In genomic region chr6:15441982-15442381, GRCh38 we compare ENCODE assay signal across 2 cellular contexts.
TF ChIP-seq lines count a peak whose summit lies in the region.

No MANE protein-coding gene starts in this region.

TF ChIP-seq in HepG2, 621 proteins besides CTCF, POLR2A, EP300 and RAD21 (continued from another document):
- TF ChIP-seq FOXM1 (CRISPR knock-in tag; IDR thresholded peaks at IDR 0.05) (no peak), ZNF318 (CRISPR knock-in tag; IDR thresholded peaks at IDR 0.05) (no peak), SMAD9 (CRISPR knock-in tag; IDR thresholded peaks at IDR 0.05) (no peak), ELF3 (CRISPR knock-in tag; IDR thresholded peaks at IDR 0.05) (no peak), ZNF10 (CRISPR knock-in tag; IDR thresholded peaks at IDR 0.05; ENCODE audit: borderline replicate concordance, low read depth) (no peak), ATRX (CRISPR knock-in tag; IDR thresholded peaks at IDR 0.05; ENCODE audit: borderline replicate concordance) (no peak), ZNF563 (CRISPR knock-in tag; IDR thresholded peaks at IDR 0.05) (no peak), SATB2 (CRISPR knock-in tag; IDR thresholded peaks at IDR 0.05) (no peak), ZNF253 (CRISPR knock-in tag; IDR thresholded peaks at IDR 0.05; ENCODE audit: borderline replicate concordance) (no peak)
- TF ChIP-seq, protein P1, sequence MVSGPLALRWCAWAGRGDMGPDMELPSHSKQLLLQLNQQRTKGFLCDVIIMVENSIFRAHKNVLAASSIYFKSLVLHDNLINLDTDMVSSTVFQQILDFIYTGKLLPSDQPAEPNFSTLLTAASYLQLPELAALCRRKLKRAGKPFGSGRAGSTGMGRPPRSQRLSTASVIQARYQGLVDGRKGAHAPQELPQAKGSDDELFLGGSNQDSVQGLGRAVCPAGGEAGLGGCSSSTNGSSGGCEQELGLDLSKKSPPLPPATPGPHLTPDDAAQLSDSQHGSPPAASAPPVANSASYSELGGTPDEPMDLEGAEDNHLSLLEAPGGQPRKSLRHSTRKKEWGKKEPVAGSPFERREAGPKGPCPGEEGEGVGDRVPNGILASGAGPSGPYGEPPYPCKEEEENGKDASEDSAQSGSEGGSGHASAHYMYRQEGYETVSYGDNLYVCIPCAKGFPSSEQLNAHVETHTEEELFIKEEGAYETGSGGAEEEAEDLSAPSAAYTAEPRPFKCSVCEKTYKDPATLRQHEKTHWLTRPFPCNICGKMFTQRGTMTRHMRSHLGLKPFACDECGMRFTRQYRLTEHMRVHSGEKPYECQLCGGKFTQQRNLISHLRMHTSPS (CRISPR knock-in tag; IDR thresholded peaks at IDR 0.05; ENCODE audit: low read depth) = no peak

TF ChIP-seq in WTC11, 78 proteins besides CTCF, POLR2A, EP300 and RAD21 (continued from another document):
- TF ChIP-seq, protein P2, sequence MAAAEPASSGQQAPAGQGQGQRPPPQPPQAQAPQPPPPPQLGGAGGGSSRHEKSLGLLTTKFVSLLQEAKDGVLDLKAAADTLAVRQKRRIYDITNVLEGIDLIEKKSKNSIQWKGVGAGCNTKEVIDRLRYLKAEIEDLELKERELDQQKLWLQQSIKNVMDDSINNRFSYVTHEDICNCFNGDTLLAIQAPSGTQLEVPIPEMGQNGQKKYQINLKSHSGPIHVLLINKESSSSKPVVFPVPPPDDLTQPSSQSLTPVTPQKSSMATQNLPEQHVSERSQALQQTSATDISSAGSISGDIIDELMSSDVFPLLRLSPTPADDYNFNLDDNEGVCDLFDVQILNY (CRISPR knock-in tag; IDR thresholded peaks at IDR 0.05) = no peak
- TF ChIP-seq CREM (CRISPR knock-in tag; IDR thresholded peaks at IDR 0.05) = no peak
- TF ChIP-seq MXD4 (CRISPR knock-in tag; IDR thresholded peaks at IDR 0.05; ENCODE audit: borderline replicate concordance) = no peak
- no peak for TF ChIP-seq FOXJ3 (CRISPR knock-in tag; IDR thresholded peaks at IDR 0.05; ENCODE audit: borderline replicate concordance)
- no peak for TF ChIP-seq NFYB (CRISPR knock-in tag; conservative IDR thresholded peaks at IDR 0.05; ENCODE audit: low read depth)
- TF ChIP-seq EMX1 (CRISPR knock-in tag; IDR thresholded peaks at IDR 0.05) = no peak
- TF ChIP-seq, protein P3, sequence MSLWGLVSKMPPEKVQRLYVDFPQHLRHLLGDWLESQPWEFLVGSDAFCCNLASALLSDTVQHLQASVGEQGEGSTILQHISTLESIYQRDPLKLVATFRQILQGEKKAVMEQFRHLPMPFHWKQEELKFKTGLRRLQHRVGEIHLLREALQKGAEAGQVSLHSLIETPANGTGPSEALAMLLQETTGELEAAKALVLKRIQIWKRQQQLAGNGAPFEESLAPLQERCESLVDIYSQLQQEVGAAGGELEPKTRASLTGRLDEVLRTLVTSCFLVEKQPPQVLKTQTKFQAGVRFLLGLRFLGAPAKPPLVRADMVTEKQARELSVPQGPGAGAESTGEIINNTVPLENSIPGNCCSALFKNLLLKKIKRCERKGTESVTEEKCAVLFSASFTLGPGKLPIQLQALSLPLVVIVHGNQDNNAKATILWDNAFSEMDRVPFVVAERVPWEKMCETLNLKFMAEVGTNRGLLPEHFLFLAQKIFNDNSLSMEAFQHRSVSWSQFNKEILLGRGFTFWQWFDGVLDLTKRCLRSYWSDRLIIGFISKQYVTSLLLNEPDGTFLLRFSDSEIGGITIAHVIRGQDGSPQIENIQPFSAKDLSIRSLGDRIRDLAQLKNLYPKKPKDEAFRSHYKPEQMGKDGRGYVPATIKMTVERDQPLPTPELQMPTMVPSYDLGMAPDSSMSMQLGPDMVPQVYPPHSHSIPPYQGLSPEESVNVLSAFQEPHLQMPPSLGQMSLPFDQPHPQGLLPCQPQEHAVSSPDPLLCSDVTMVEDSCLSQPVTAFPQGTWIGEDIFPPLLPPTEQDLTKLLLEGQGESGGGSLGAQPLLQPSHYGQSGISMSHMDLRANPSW (CRISPR knock-in tag; conservative IDR thresholded peaks at IDR 0.05; ENCODE audit: low read depth) = no peak
- TF ChIP-seq TP53 (CRISPR knock-in tag; IDR thresholded peaks at IDR 0.05) = no peak
- TF ChIP-seq JUN (CRISPR knock-in tag; IDR thresholded peaks at IDR 0.05) = no peak
TF ChIP-seq in WTC11: peak in this region for 0.
